ENCODE assay signal across 8 cellular contexts in genomic region chr5:79513519-79514390, GRCh38. TPM values are rescaled to one million over a fixed set of nuclear protein-coding genes. Genes with fewer than 3 reads are reported as not detected.
DNase-seq lines count a peak whose midpoint lies in the region; ATAC-seq, FAIRE-seq and TF ChIP-seq lines count a peak whose summit lies in the region.

A gene with protein sequence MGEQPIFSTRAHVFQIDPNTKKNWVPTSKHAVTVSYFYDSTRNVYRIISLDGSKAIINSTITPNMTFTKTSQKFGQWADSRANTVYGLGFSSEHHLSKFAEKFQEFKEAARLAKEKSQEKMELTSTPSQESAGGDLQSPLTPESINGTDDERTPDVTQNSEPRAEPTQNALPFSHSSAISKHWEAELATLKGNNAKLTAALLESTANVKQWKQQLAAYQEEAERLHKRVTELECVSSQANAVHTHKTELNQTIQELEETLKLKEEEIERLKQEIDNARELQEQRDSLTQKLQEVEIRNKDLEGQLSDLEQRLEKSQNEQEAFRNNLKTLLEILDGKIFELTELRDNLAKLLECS (minus strand): TSS chr5:79514134. CDS start chr5:79512774, 1,360 bp downstream.

- H3K4me2 ChIP-seq in hepatocyte = peak within 1 kb of the TSS; percentile 90

- H3K36me3 ChIP-seq in hepatocyte (replicated peaks; ENCODE audit: insufficient read depth, low read depth) = no peaks in the 10 kb centered on the region

- TF ChIP-seq CTCF in astrocyte of the cerebellum (IDR thresholded peaks at IDR 0.05; ENCODE audit: low read depth, low read length, missing control alignments) (no peak), hepatocyte (IDR thresholded peaks at IDR 0.05; ENCODE audit: poor library complexity) (no peak)

- no peak for FAIRE-seq in GM12891 (lab: Jason Lieb, UNC)

- peaks cover 15% of the 10 kb centered on the region for H3K4me1 ChIP-seq in hepatocyte (ENCODE audit: insufficient read depth)

- under 1% methylated on average over 62 of the region's 102 CpGs for WGBS in hepatocyte (ENCODE audit: low lambda C conversion rate, missing lambda C conversion rate)

- H3K4me3 ChIP-seq in astrocyte of the cerebellum (ENCODE audit: low read depth, low read length) (peak within 1 kb of the TSS; percentile 74), hepatocyte (peak within 1 kb of the TSS; percentile 79)

- no peaks in the 10 kb centered on the region for H4K20me1 ChIP-seq in hepatocyte (ENCODE audit: insufficient read depth, poor library complexity, severe bottlenecking)

- intact Hi-C loops in sciatic nerve (cut with DNase I) = no loop called here

- no peaks in the 10 kb centered on the region for H3K27me3 ChIP-seq in hepatocyte

- TF ChIP-seq POLR2A in GM12891 (IDR thresholded peaks at IDR 0.05; ENCODE audit: low read depth, low read length) = no peak

- peak within 1 kb of the TSS; percentile 59 for H2AFZ ChIP-seq in hepatocyte

- peaks cover 40% of the 10 kb centered on the region for H3K79me2 ChIP-seq in hepatocyte

- peak within 1 kb of the TSS; percentile 99 for H3K27ac ChIP-seq in hepatocyte

- no peaks in the 10 kb centered on the region for H3K9me3 ChIP-seq in hepatocyte (ENCODE audit: low read depth)

- DNase-seq in GM12891 (ENCODE audit: insufficient read length, low spot score) = peak; percentile 61
- DNase-seq in MV-4-11 (lab: John Stamatoyannopoulos, UW) = peak; percentile 44
- DNase-seq in T-helper 22 cell (ENCODE audit: low read depth) = peak; percentile 38
- DNase-seq in astrocyte of the cerebellum (ENCODE audit: low read depth) = peak; percentile 44
- DNase-seq in hepatocyte (ENCODE audit: low spot score) = peak; percentile 91
- DNase-seq in sciatic nerve (ENCODE audit: low spot score) = peak; percentile 90
- DNase-seq in mesenteric fat pad (ENCODE audit: low spot score) = no peak

- H3K9me2 ChIP-seq in hepatocyte (replicated peaks; ENCODE audit: insufficient read depth) = no peaks in the 10 kb centered on the region

- in situ Hi-C loops in astrocyte of the cerebellum (cut with HindIII; ENCODE audit: low sequenced_read_pairs) = no loop called here

- ATAC-seq in HG02571 (IDR thresholded peaks at IDR 0.05; ENCODE audit: unreplicated experiment) = peak; percentile 59
- ATAC-seq in sciatic nerve = peak; percentile 89

TF ChIP-seq in GM12891, 5 proteins besides CTCF, POLR2A, EP300 and RAD21:
- TF ChIP-seq POLR2AphosphoS5 (IDR thresholded peaks at IDR 0.05; ENCODE audit: low read depth, low read length) (no peak; the same call in 1 of the 2 replicates), TAF1 (IDR thresholded peaks at IDR 0.05; ENCODE audit: low read depth, low read length) (no peak; the same call in 1 of the 2 replicates), POU2F2 (IDR thresholded peaks at IDR 0.05; ENCODE audit: low read depth, low read length) (no peak), SPI1 (IDR thresholded peaks at IDR 0.05; ENCODE audit: low read depth, low read length) (no peak), PAX5 (IDR thresholded peaks at IDR 0.05; ENCODE audit: insufficient read depth, low read length, severe bottlenecking) (no peak)
TF ChIP-seq in GM12891: peak in this region for 0.

RNA-seq across cellular contexts. Expression of the gene that starts here (rescaled TPM):
- polyA plus RNA-seq in GM12891 (2012; ENCODE audit: low read depth, missing spikeins) = 4.3 TPM
- total RNA-seq in hepatocyte = 13.3 and 14.2 TPM in 2 replicates
- 9.8 and 12.0 TPM in 2 replicates for polyA plus RNA-seq in hepatocyte
- total RNA-seq in sciatic nerve = 8.7 TPM
- total RNA-seq in mesenteric fat pad = 3.2 TPM
